Comparison of ENCODE assay signal across 18 cellular contexts in the genomic region with DNA sequence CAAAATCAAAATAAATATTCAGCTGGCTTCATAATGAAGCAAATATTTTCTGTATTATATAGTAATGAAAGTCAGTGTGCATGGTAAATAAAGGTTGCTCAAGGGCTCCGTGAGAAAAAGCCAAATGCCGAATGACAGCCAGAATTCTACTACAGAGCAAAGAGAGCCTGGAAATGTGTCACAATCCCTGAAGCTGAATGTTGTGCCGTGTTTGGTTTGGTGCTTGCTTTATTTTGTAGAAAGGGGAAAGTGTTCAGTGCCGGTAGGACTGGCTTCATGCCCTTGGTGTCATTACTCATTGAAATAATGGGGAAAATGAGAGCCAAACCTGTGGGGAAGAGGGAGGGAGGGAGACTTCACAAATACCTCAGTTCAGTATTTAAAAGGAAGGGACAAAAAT. TPM values are rescaled to one million over a fixed set of nuclear protein-coding genes. Genes with fewer than 3 reads are reported as not detected.
DNase-seq lines count a peak whose midpoint lies in the region; ATAC-seq and TF ChIP-seq lines count a peak whose summit lies in the region.
"Had no signal": no experiment of that assay in that cellular context is flagged by ENCODE, and none has a peak within 500 bp of the region (broad histone marks: within the 10 kb centered on the region; RNA-seq: fewer than 3 reads in every experiment).

No MANE protein-coding gene starts in this region.

- no peak overlapping the region for H3K4me3 Mint-ChIP-seq in activated T-helper 17 cell treated with anti-CD3 and anti-CD28 coated beads, Interleukin-2, amount 50 U/mL, for 72 hours
- H3K4me3 Mint-ChIP-seq: activated naive CD8-positive, alpha-beta T cell treated with anti-CD3 and anti-CD28 coated beads, Interleukin-2, amount 50 U/mL, for 24 hours; activated T-cell treated with anti-CD3 and anti-CD28 coated beads, Interleukin-2, amount 50 U/mL, for 24 hours; T-helper 2 cell treated with Interferon-gamma antibody and Interleukin-4, amounts not matched to agents 5 μg/mL and 100 μg/mL, for 36 hours had no signal

- H4K20me1 ChIP-seq in Karpas-422 (ENCODE audit: insufficient read depth, low read depth, low read length): no peaks in the 10 kb centered on the region
- H4K20me1 ChIP-seq: BLaER1 treated with 17β-estradiol and CSF1 and Interleukin-3, amounts not matched to agents 10 nM and 100 nM had no signal

- no peak overlapping the region for H3K27ac Mint-ChIP-seq in activated T-helper 17 cell treated with anti-CD3 and anti-CD28 coated beads, Interleukin-2, amount 50 U/mL, for 72 hours
- H3K27ac Mint-ChIP-seq: activated naive CD8-positive, alpha-beta T cell treated with anti-CD3 and anti-CD28 coated beads, Interleukin-2, amount 50 U/mL, for 24 hours; activated T-cell treated with anti-CD3 and anti-CD28 coated beads, Interleukin-2, amount 50 U/mL, for 24 hours; T-helper 2 cell treated with Interferon-gamma antibody and Interleukin-4, amounts not matched to agents 5 μg/mL and 100 μg/mL, for 36 hours had no signal

- DNase-seq in GM03348 (ENCODE audit: low spot score) (peak; percentile 26), adipocyte (ENCODE audit: low read depth) (peak; percentile 19), fibroblast of peridontal ligament (ENCODE audit: extremely low read depth) (peak; percentile 39), Karpas-422 (no peak)
- DNase-seq: activated CD4-positive, alpha-beta T cell treated with anti-CD3 and anti-CD28 coated beads for 4 hours; activated naive CD8-positive, alpha-beta T cell treated with anti-CD3 and anti-CD28 coated beads, Interleukin-2, amount 50 U/mL, for 24 hours; activated T-cell treated with anti-CD3 and anti-CD28 coated beads, Interleukin-2, amount 50 U/mL, for 24 hours; NCI-H2081; NCI-H69 had no signal

- H3K27ac ChIP-seq in parathyroid adenoma: no peak overlapping the region
- no peak overlapping the region for H3K27ac ChIP-seq in Karpas-422 (ENCODE audit: low read length)
- H3K27ac ChIP-seq: BLaER1 treated with 17β-estradiol and CSF1 and Interleukin-3, amounts not matched to agents 10 nM and 100 nM; KMS-11; RWPE1 had no signal

- H3K4me1 Mint-ChIP-seq in activated T-helper 17 cell treated with anti-CD3 and anti-CD28 coated beads, Interleukin-2, amount 50 U/mL, for 72 hours: no peaks in the 10 kb centered on the region
- H3K4me1 Mint-ChIP-seq: activated naive CD8-positive, alpha-beta T cell treated with anti-CD3 and anti-CD28 coated beads, Interleukin-2, amount 50 U/mL, for 24 hours had no signal

- H3K36me3 ChIP-seq in adipocyte (ENCODE audit: control insufficient read depth, insufficient read depth, low read length, severe bottlenecking): no peaks in the 10 kb centered on the region
- no peaks in the 10 kb centered on the region for H3K36me3 ChIP-seq in parathyroid adenoma (ENCODE audit: control insufficient read depth, insufficient read depth, low read length)
- no peaks in the 10 kb centered on the region for H3K36me3 ChIP-seq in Karpas-422 (ENCODE audit: insufficient read depth, low read length)
- H3K36me3 ChIP-seq: BLaER1 treated with 17β-estradiol and CSF1 and Interleukin-3, amounts not matched to agents 10 nM and 100 nM had no signal

- H3K9ac ChIP-seq in adipocyte (ENCODE audit: low read length) (peak overlapping the region; percentile 46), parathyroid adenoma (no peak overlapping the region), Karpas-422 (ENCODE audit: low read length) (no peak overlapping the region)
- H3K9ac ChIP-seq: BLaER1 treated with 17β-estradiol and CSF1 and Interleukin-3, amounts not matched to agents 10 nM and 100 nM; KMS-11 had no signal

- no peak overlapping the region for H3K4me2 ChIP-seq in parathyroid adenoma (ENCODE audit: low read length)
- no peak overlapping the region for H3K4me2 ChIP-seq in Karpas-422 (ENCODE audit: low read depth, low read length, poor library complexity, severe bottlenecking)
- H3K4me2 ChIP-seq: BLaER1 treated with 17β-estradiol and CSF1 and Interleukin-3, amounts not matched to agents 10 nM and 100 nM; KMS-11 had no signal

- no peaks in the 10 kb centered on the region for H3K36me3 Mint-ChIP-seq in activated T-helper 17 cell treated with anti-CD3 and anti-CD28 coated beads, Interleukin-2, amount 50 U/mL, for 72 hours (ENCODE audit: low read depth)

- no peak for ATAC-seq in activated T-helper 17 cell treated with anti-CD3 and anti-CD28 coated beads, Interleukin-2, amount 50 U/mL, for 72 hours (replicated peaks)
- ATAC-seq in GM21381 (IDR thresholded peaks at IDR 0.05; ENCODE audit: unreplicated experiment) (no peak), HG03378 (IDR thresholded peaks at IDR 0.05; ENCODE audit: unreplicated experiment) (no peak)
- ATAC-seq: activated naive CD8-positive, alpha-beta T cell treated with anti-CD3 and anti-CD28 coated beads, Interleukin-2, amount 50 U/mL, for 24 hours; HCT116 had no signal

- H3K27me3 ChIP-seq in adipocyte (replicated peaks; ENCODE audit: control insufficient read depth, insufficient read depth, low read length) (no peaks in the 10 kb centered on the region), parathyroid adenoma (ENCODE audit: control insufficient read depth, insufficient read depth, low read length) (no peaks in the 10 kb centered on the region), Karpas-422 (ENCODE audit: low read length) (no peaks in the 10 kb centered on the region)
- H3K27me3 ChIP-seq: BLaER1 treated with 17β-estradiol and CSF1 and Interleukin-3, amounts not matched to agents 10 nM and 100 nM had no signal

- H3K9me3 ChIP-seq in adipocyte (ENCODE audit: control insufficient read depth, low read length): no peaks in the 10 kb centered on the region
- no peaks in the 10 kb centered on the region for H3K9me3 ChIP-seq in parathyroid adenoma (ENCODE audit: control insufficient read depth, low read length)
- no peaks in the 10 kb centered on the region for H3K9me3 ChIP-seq in Karpas-422 (ENCODE audit: low read length)
- H3K9me3 ChIP-seq: BLaER1 treated with 17β-estradiol and CSF1 and Interleukin-3, amounts not matched to agents 10 nM and 100 nM had no signal

- no peak for TF ChIP-seq CTCF in parathyroid adenoma (IDR thresholded peaks at IDR 0.05)

- H3K9me2 ChIP-seq in Karpas-422 (replicated peaks; ENCODE audit: insufficient read depth, low read length): no peaks in the 10 kb centered on the region

- H3K9me3 Mint-ChIP-seq in activated T-helper 17 cell treated with anti-CD3 and anti-CD28 coated beads, Interleukin-2, amount 50 U/mL, for 72 hours: no peaks in the 10 kb centered on the region
- H3K9me3 Mint-ChIP-seq: activated naive CD8-positive, alpha-beta T cell treated with anti-CD3 and anti-CD28 coated beads, Interleukin-2, amount 50 U/mL, for 24 hours; activated T-cell treated with anti-CD3 and anti-CD28 coated beads, Interleukin-2, amount 50 U/mL, for 24 hours; T-helper 2 cell treated with Interferon-gamma antibody and Interleukin-4, amounts not matched to agents 5 μg/mL and 100 μg/mL, for 36 hours had no signal

- H3K4me1 ChIP-seq in adipocyte (ENCODE audit: control insufficient read depth, insufficient read depth, low read length) (peaks cover 39% of the 10 kb centered on the region), parathyroid adenoma (peaks cover 16% of the 10 kb centered on the region), Karpas-422 (ENCODE audit: low read length) (peaks cover 17% of the 10 kb centered on the region)
- H3K4me1 ChIP-seq: BLaER1 treated with 17β-estradiol and CSF1 and Interleukin-3, amounts not matched to agents 10 nM and 100 nM had no signal

- H3K79me2 ChIP-seq in parathyroid adenoma: no peaks in the 10 kb centered on the region
- H3K79me2 ChIP-seq in Karpas-422 (ENCODE audit: low read length): no peaks in the 10 kb centered on the region

- H3K27me3 Mint-ChIP-seq in activated T-helper 17 cell treated with anti-CD3 and anti-CD28 coated beads, Interleukin-2, amount 50 U/mL, for 72 hours: peaks cover 5% of the 10 kb centered on the region

- H3K4me3 ChIP-seq in adipocyte (ENCODE audit: low read length) (peak overlapping the region; percentile 42), parathyroid adenoma (ENCODE audit: low read depth, low read length) (no peak overlapping the region), Karpas-422 (ENCODE audit: low read length) (no peak overlapping the region)
- H3K4me3 ChIP-seq: BLaER1 treated with 17β-estradiol and CSF1 and Interleukin-3, amounts not matched to agents 10 nM and 100 nM had no signal

- H2AFZ ChIP-seq in parathyroid adenoma: peak overlapping the region; percentile 45
- H2AFZ ChIP-seq in Karpas-422 (ENCODE audit: low read length): no peak overlapping the region

RNA-seq across cellular contexts. Expression of a gene that starts 26.8 kb away (rescaled TPM):
- not detected for total RNA-seq in activated T-helper 17 cell treated with anti-CD3 and anti-CD28 coated beads, Interleukin-2, amount 50 U/mL, for 72 hours
- total RNA-seq in Karpas-422 (2014; rRNA removed; shearing (Covaris generic); ENCODE audit: low replicate concordance): 8.2 and 12.8 TPM in 2 replicates
